7 cellular contexts compared by ENCODE assay signal in genomic region chr14:96100171-96101064, GRCh38.
DNase-seq lines count a peak whose midpoint lies in the region; ATAC-seq and TF ChIP-seq lines count a peak whose summit lies in the region.

No MANE protein-coding gene starts in this region.

- H3K4me3 ChIP-seq in GM12875 (ENCODE audit: low read depth, low read length) (no peak overlapping the region), spleen (no peak overlapping the region)

- no peaks in the 10 kb centered on the region for H3K36me3 ChIP-seq in spleen

- ATAC-seq in GM21737 (IDR thresholded peaks at IDR 0.05; ENCODE audit: unreplicated experiment): no peak

- H3K9me3 ChIP-seq in spleen: no peaks in the 10 kb centered on the region

- no peaks in the 10 kb centered on the region for H3K27me3 ChIP-seq in spleen (replicated peaks in 1 of 7)

- peak; percentile 68 for DNase-seq in NCI-H128 (lab: John Stamatoyannopoulos, UW; ENCODE audit: unreplicated experiment)
- DNase-seq in SW480 (ENCODE audit: low spot score): peak; percentile 79
- peak; percentile 60 for DNase-seq in amniotic stem cell (lab: John Stamatoyannopoulos, UW)
- peak; percentile 80 for DNase-seq in hepatic stellate cell (ENCODE audit: low spot score)
- peak; percentile 81 for DNase-seq in spleen

- H3K4me1 ChIP-seq in spleen: peaks cover 0 to 11% (median 4%) of the 10 kb centered on the region in 6 donors

- peak; percentile 70 for TF ChIP-seq CTCF in GM12875 (IDR thresholded peaks at IDR 0.05; ENCODE audit: borderline replicate concordance, insufficient read depth, low read depth, low read length)
- peak; percentile 37 to 91 (median 68) for TF ChIP-seq CTCF in spleen (IDR thresholded peaks at IDR 0.05 in 8 of 11, conservative IDR thresholded peaks at IDR 0.05 in 3 of 11)

- no peak for TF ChIP-seq POLR2A in spleen (IDR thresholded peaks at IDR 0.05)

- intact Hi-C loops in spleen (cut with DNase I; ENCODE audit: low total_unique reads): loop anchor here (5.0 to 10.0 kb wide), 2 partner anchors 177 to 324 kb away; no protein-coding TSS in a partner anchor

- 36 to 39% (median 38%) methylated on average over 22 of the region's 22 CpGs for WGBS in spleen, 5 donors

- no peak overlapping the region for H3K27ac ChIP-seq in spleen
